In genomic region chr16:47928008-47928407, GRCh38 we compare ENCODE assay signal across 16 cellular contexts.
A peak's percentile ranks its signal among the peaks of the same experiment; 100 is the strongest.
DNase-seq lines count a peak whose midpoint lies in the region; ATAC-seq lines count a peak whose summit lies in the region.
"Had no signal": no experiment of that assay in that cellular context is flagged by ENCODE, and none has a peak within 500 bp of the region (broad histone marks: within the 10 kb centered on the region; RNA-seq: fewer than 3 reads in every experiment).

No MANE protein-coding gene starts in this region.

- no peak for ATAC-seq in GM21390 (IDR thresholded peaks at IDR 0.05; ENCODE audit: unreplicated experiment)
- ATAC-seq: stimulated activated memory B cell treated with anti-CD40 and anti-IgM and Interleukin-4, amounts not matched to agents 10 μg/mL and 1 μg/mL and 100 μg/mL, for 72 hours had no signal

- DNase-seq in COLO668 (lab: John Stamatoyannopoulos, UW; ENCODE audit: unreplicated experiment) (peak; percentile 21), ELR (ENCODE audit: low read depth) (peak; percentile 17), NCI-H69 (lab: John Stamatoyannopoulos, UW) (peak; percentile 17), dermis blood vessel endothelial cell (peak; percentile 3), NCI-H1417 treated with DMSO at 0.1 percent for 48 hours (lab: John Stamatoyannopoulos, UW) (no peak), EL (no peak)
- DNase-seq in central memory CD4-positive, alpha-beta T cell = no peak
- DNase-seq: activated effector memory CD4-positive, alpha-beta T cell treated with anti-CD3 and anti-CD28 coated beads, Interleukin-2, amount 50 U/mL, for 16 hours; amygdala; C1 segment of cervical spinal cord; cerebellar nuclear complex; midbrain; NCI-H1092; NCI-H524 treated with DMSO at 0.1 percent for 48 hours had no signal

Comparison
In these comparisons a context has a peak if more than half of its experiments do, and no peak if none do; other contexts are left out.
1. DNase-seq: peak in COLO668 (single experiment), ELR (single experiment), NCI-H69 (single experiment) and dermis blood vessel endothelial cell (single experiment); none in NCI-H1417 treated with DMSO at 0.1 percent for 48 hours (single experiment), EL (single experiment) and central memory CD4-positive, alpha-beta T cell (single experiment).